Comparison of ENCODE assay signal across 8 cellular contexts in the genomic region with DNA sequence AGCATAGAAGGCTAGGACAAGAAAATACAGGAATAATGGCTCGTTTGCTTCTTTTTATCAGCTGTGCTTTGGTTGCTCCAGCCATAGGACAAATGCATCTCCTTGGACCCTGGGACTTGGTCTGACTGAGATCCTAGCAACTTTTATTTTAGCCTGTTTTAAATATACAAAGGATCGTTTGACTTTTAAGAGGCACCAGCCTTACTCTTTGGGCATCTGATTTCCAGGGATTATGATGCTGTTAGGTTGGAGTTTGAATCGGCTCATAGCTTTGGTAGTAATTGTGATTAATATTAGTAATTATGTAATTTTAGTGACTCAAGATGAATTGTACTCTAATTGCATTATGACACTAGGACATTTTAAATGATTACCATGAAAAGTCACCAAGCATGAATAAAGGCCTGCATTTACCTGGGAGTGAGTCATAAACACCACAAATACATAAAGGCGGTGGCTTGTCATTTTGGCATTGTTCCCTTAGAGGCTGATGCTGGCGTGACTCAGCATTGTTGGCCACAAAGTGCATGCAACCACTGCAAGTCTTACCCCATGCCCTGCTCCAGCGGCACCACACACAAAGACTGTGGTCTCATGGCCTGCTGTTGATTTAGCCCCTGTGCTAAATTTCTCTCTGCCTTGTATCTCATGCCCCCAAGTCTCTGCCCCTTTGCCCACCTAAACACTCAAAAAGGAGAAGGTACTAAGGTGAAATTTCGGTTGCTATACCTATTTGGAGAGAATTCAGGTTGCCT. TPM values are rescaled to one million over a fixed set of nuclear protein-coding genes. Genes with fewer than 3 reads are reported as not detected.
DNase-seq lines count a peak whose midpoint lies in the region; ATAC-seq and TF ChIP-seq lines count a peak whose summit lies in the region.

No MANE protein-coding gene starts in this region.

- H3K4me1 ChIP-seq in PC-3 (ENCODE audit: insufficient read depth, low read length): peaks cover 55% of the 10 kb centered on the region

- H3F3A ChIP-seq in PC-3 (ENCODE audit: low read length, unreplicated experiment): peaks cover 7% of the 10 kb centered on the region

- DNase-seq in CD1c-positive myeloid dendritic cell (ENCODE audit: extremely low spot score) (peak; percentile 86), PC-3 (peak; percentile 98), activated T-helper 1 cell treated with Interleukin-2 at 50 U/mL for 16 hours (ENCODE audit: low read depth) (peak; percentile 45), Right ventricle myocardium superior (peak; percentile 72), WERI-Rb-1 (no peak)
- peak; percentile 67 to 72 for DNase-seq in stimulated activated CD4-positive, alpha-beta T cell treated with anti-CD3 and anti-CD28 coated beads, Interleukin-15, amount 100 ng/mL, for 48 hours (ENCODE audit: low read depth in 2 of 2)

- BruUV-seq in PC-3 (replicated peaks; lab: Mats Ljungman, UMichigan): no TSS peak

- H3K36me3 ChIP-seq in PC-3 (ENCODE audit: low read depth, low read length): 0 out of 2 replicates have a peak, but pooled peaks cover 6% of the 10 kb centered on the region
- no peaks in the 10 kb centered on the region for H3K36me3 ChIP-seq in WERI-Rb-1

- peak overlapping the region; percentile 78 for H3K4me2 ChIP-seq in PC-3 (ENCODE audit: low read length)

- H3K27ac ChIP-seq in PC-3 (ENCODE audit: low read length) (peak overlapping the region; percentile 99), WERI-Rb-1 (no peak overlapping the region)

- H3K79me2 ChIP-seq in PC-3 (ENCODE audit: low read length): peaks cover 60% of the 10 kb centered on the region

- no peaks in the 10 kb centered on the region for H3K27me3 ChIP-seq in PC-3 (ENCODE audit: low read length)
- H3K27me3 ChIP-seq in WERI-Rb-1 (ENCODE audit: insufficient read depth, low read depth, severe bottlenecking): no peaks in the 10 kb centered on the region

- ATAC-seq in GM19455 (IDR thresholded peaks at IDR 0.05; ENCODE audit: unreplicated experiment): peak; percentile 85
- ATAC-seq in HG03460 (IDR thresholded peaks at IDR 0.05; ENCODE audit: unreplicated experiment): peak; percentile 92
- peak; percentile 71 for ATAC-seq in PC-3
- peak; percentile 82 for ATAC-seq in Right ventricle myocardium superior (ENCODE audit: poor library complexity)

- no peaks in the 10 kb centered on the region for H3K9me2 ChIP-seq in PC-3 (replicated peaks; ENCODE audit: low read length)

- no peaks in the 10 kb centered on the region for H4K20me1 ChIP-seq in PC-3 (ENCODE audit: low read length)

- intact Hi-C loops in PC-3 (cut with micrococcal nuclease) (no loop called here), Right ventricle myocardium superior (cut with DNase I) (no loop called here)

- no peaks in the 10 kb centered on the region for H3K9me3 ChIP-seq in PC-3 (ENCODE audit: low read length)
- H3K9me3 ChIP-seq in WERI-Rb-1 (ENCODE audit: severe bottlenecking): no peaks in the 10 kb centered on the region

- H3K9ac ChIP-seq in PC-3 (ENCODE audit: low read length): peak overlapping the region; percentile 82

- no peak overlapping the region for H2AFZ ChIP-seq in PC-3 (ENCODE audit: low read length)

- CTCF ChIA-PET in PC-3 (lab: Charles Lee): no interaction called here

- H3K4me3 ChIP-seq in PC-3 (ENCODE audit: low read length) (peak overlapping the region; percentile 48), WERI-Rb-1 (ENCODE audit: low read depth, low read length) (no peak overlapping the region)

- TF ChIP-seq CTCF in PC-3 (conservative IDR thresholded peaks at IDR 0.05; ENCODE audit: low read depth, low read length) (no peak), WERI-Rb-1 (IDR thresholded peaks at IDR 0.05; ENCODE audit: low read depth, low read length) (no peak)

- POLR2A ChIA-PET in PC-3 (lab: Charles Lee; ENCODE audit: unreplicated experiment): interaction anchor here (0.9 kb wide), 1 partner anchor 12 kb away, joined by 7 read pairs; a partner anchor contains a TSS

RNA-seq across cellular contexts. Expression of a gene that starts 12.4 kb away (rescaled TPM):
- total RNA-seq in PC-3 (2014; rRNA removed) (22.5 and 34.2 TPM in 2 replicates), Right ventricle myocardium superior (39.6 TPM)
